In genomic region chr4:107689912-107690587, GRCh38 we compare ENCODE assay signal across 9 cellular contexts. TPM values are rescaled to one million over a fixed set of nuclear protein-coding genes. Genes with fewer than 3 reads are reported as not detected.
DNase-seq lines count a peak whose midpoint lies in the region; ATAC-seq, FAIRE-seq and TF ChIP-seq lines count a peak whose summit lies in the region.
"Had no signal": no experiment of that assay in that cellular context is flagged by ENCODE, and none has a peak within 500 bp of the region (broad histone marks: within the 10 kb centered on the region; RNA-seq: fewer than 3 reads in every experiment).

No MANE protein-coding gene starts in this region.

- H3K27ac ChIP-seq in mammary epithelial cell (ENCODE audit: insufficient read depth, low read depth, low read length) (peak overlapping the region; percentile 40), pancreas (no peak overlapping the region)
- H3K27ac ChIP-seq: transverse colon had no signal

- dilution Hi-C loops in mammary epithelial cell (cut with HindIII; ENCODE audit: low sequenced_read_pairs) = no loop called here

- peaks cover 13% of the 10 kb centered on the region for H3K36me3 ChIP-seq in mammary epithelial cell (ENCODE audit: insufficient read depth, low read length)
- peaks cover 0 to 5% (median 0%) of the 10 kb centered on the region in 3 donors for H3K36me3 ChIP-seq in pancreas

- ATAC-seq in GM18867 (IDR thresholded peaks at IDR 0.05; ENCODE audit: unreplicated experiment) (peak; percentile 40), HG03442 (IDR thresholded peaks at IDR 0.05; ENCODE audit: unreplicated experiment) (peak; percentile 92), pancreas (peak in 3 of 4 donors; percentile 33 to 59 (median 53)), HG02973 (IDR thresholded peaks at IDR 0.05; ENCODE audit: unreplicated experiment) (no peak)

- H2AFZ ChIP-seq in mammary epithelial cell (ENCODE audit: low read depth, low read length) = no peak overlapping the region

- BruUV-seq in mammary epithelial cell (replicated peaks; lab: Mats Ljungman, UMichigan) = no TSS peak

- no peaks in the 10 kb centered on the region for H3K9me3 ChIP-seq in mammary epithelial cell (replicated peaks; ENCODE audit: insufficient read depth, low read length)
- H3K9me3 ChIP-seq in pancreas = no peaks in the 10 kb centered on the region
- H3K9me3 ChIP-seq: transverse colon had no signal

- TF ChIP-seq CTCF in mammary epithelial cell (conservative IDR thresholded peaks at IDR 0.05 in 1 of 2, IDR thresholded peaks at IDR 0.05 in 1 of 2; ENCODE audit: extremely low read depth in 1 of 2, insufficient read depth in 1 of 2, low read depth in 1 of 2, low read length in 2 of 2) = no peak
- TF ChIP-seq CTCF in pancreas (IDR thresholded peaks at IDR 0.05) = no peak

- H3K9ac ChIP-seq in mammary epithelial cell (ENCODE audit: insufficient read depth, low read length) = no peak overlapping the region

- intact Hi-C loops in mammary epithelial cell (cut with micrococcal nuclease) = loop anchor here (2.0 kb wide), 1 partner anchor 29 kb away; no protein-coding TSS in a partner anchor
- intact Hi-C loops in pancreas (cut with DNase I) = no loop called here

- H3K79me2 ChIP-seq in mammary epithelial cell (ENCODE audit: insufficient read depth, low read length) = peaks cover 36% of the 10 kb centered on the region

- DNase-seq in mammary epithelial cell (peak; percentile 94), pancreas (no peak), DMS114 treated with DMSO at 0.1 percent for 48 hours (lab: John Stamatoyannopoulos, UW; ENCODE audit: unreplicated experiment) (no peak), NCI-H2029 (lab: John Stamatoyannopoulos, UW) (no peak), NCI-H1694 (lab: John Stamatoyannopoulos, UW) (no peak)
- DNase-seq: transverse colon had no signal

- H3K27me3 ChIP-seq in mammary epithelial cell (ENCODE audit: insufficient read depth, low read length) = no peaks in the 10 kb centered on the region
- H3K27me3 ChIP-seq in pancreas = no peaks in the 10 kb centered on the region
- H3K27me3 ChIP-seq: transverse colon had no signal

- CTCF ChIA-PET in mammary epithelial cell (lab: Charles Lee; ENCODE audit: low non-redundant PET) = no interaction called here

- 51% methylated on average over 2 of the region's 2 CpGs for WGBS in mammary epithelial cell (ENCODE audit: low coverage, missing lambda C conversion rate)
- 97 to 99% methylated on average over 2 of the region's 2 CpGs for WGBS in pancreas, 2 donors

- peak overlapping the region; percentile 56 for H3K4me2 ChIP-seq in mammary epithelial cell (ENCODE audit: insufficient read depth, low read depth, low read length)

- no peaks in the 10 kb centered on the region for H4K20me1 ChIP-seq in mammary epithelial cell (ENCODE audit: insufficient read depth, low read length)

- no peak overlapping the region for H3K4me3 ChIP-seq in mammary epithelial cell (replicated peaks in 1 of 3; ENCODE audit: insufficient read depth in 1 of 3, low read depth in 2 of 3, low read length in 3 of 3)
- H3K4me3 ChIP-seq in pancreas = no peak overlapping the region
- H3K4me3 ChIP-seq: transverse colon had no signal

- FAIRE-seq in pancreas (lab: Jason Lieb, UNC) = no peak

- in situ Hi-C loops in mammary epithelial cell (cut with MboI; ENCODE audit: low sequenced_read_pairs in 2 of 2) = no loop called here

- peaks cover 18% of the 10 kb centered on the region for H3K4me1 ChIP-seq in mammary epithelial cell (ENCODE audit: insufficient read depth, low read length)
- peaks cover 19 to 45% (median 30%) of the 10 kb centered on the region in 3 donors for H3K4me1 ChIP-seq in pancreas
- H3K4me1 ChIP-seq: transverse colon had no signal

RNA-seq across cellular contexts. Expression of gene PAPSS1, which starts 30.0 kb away (rescaled TPM):
- 10 to 100 TPM; 68.5 to 94.7 TPM for total RNA-seq in mammary epithelial cell
- polyA plus RNA-seq in mammary epithelial cell = 113 TPM
- polyA minus RNA-seq in mammary epithelial cell = 95.7 TPM
- 10 to 100 TPM; 19.1 to 45.1 (median 26.3) TPM for total RNA-seq in pancreas
- polyA plus RNA-seq in pancreas = 10 to 100 TPM; 19.8 to 25.6 TPM
